ENCODE assay signal across 12 cellular contexts in genomic region chr17:82339634-82340580, GRCh38. TPM values are rescaled to one million over a fixed set of nuclear protein-coding genes. Genes with fewer than 3 reads are reported as not detected.
DNase-seq lines count a peak whose midpoint lies in the region; ATAC-seq and TF ChIP-seq lines count a peak whose summit lies in the region.
"Had no signal": no experiment of that assay in that cellular context is flagged by ENCODE, and none has a peak within 500 bp of the region (broad histone marks: within the 10 kb centered on the region; RNA-seq: fewer than 3 reads in every experiment).

No MANE protein-coding gene starts in this region.

- POLR2A ChIA-PET in RWPE1 (lab: Yijun Ruan, JAX; ENCODE audit: low non-redundant PET), result no interaction called here

- H3K27me3 ChIP-seq in psoas muscle (ENCODE audit: insufficient read depth in 3 of 3, low read length in 2 of 3), result peaks cover 0 to 2% (median 0%) of the 10 kb centered on the region in 3 donors

- TF ChIP-seq CTCF in AG10803 (conservative IDR thresholded peaks at IDR 0.05; ENCODE audit: low read length) (no peak), RWPE1 (conservative IDR thresholded peaks at IDR 0.05; ENCODE audit: low read depth) (no peak), fibroblast of pulmonary artery (IDR thresholded peaks at IDR 0.05; ENCODE audit: low read length, missing control alignments) (no peak), psoas muscle (IDR thresholded peaks at IDR 0.05) (no peak)

- intact Hi-C loops in psoas muscle (cut with DNase I), result no loop called here

- no peaks in the 10 kb centered on the region for H3K9me3 ChIP-seq in psoas muscle

- peak overlapping the region; percentile 92 for H3K27ac ChIP-seq in RWPE1
- no peak overlapping the region for H3K27ac ChIP-seq in psoas muscle

- H3K4me1 ChIP-seq in psoas muscle, result peaks cover 11% of the 10 kb centered on the region

- peak in 1 of 4 donors; percentile 23 for ATAC-seq in psoas muscle
- ATAC-seq: CD8-positive, alpha-beta T cell had no signal

- DNase-seq in AG10803 (ENCODE audit: low read depth), result peak; percentile 15
- no peak for DNase-seq in RWPE1 (ENCODE audit: low spot score)
- DNase-seq in fibroblast of pulmonary artery (ENCODE audit: low read depth), result no peak
- peak in 1 of 2 donors; percentile 38 for DNase-seq in psoas muscle
- no peak for DNase-seq in foreskin melanocyte
- no peak for DNase-seq in activated CD4-positive, alpha-beta T cell treated with anti-CD3 and anti-CD28 coated beads, Interleukin-2, amount 50 U/mL, for 4 hours
- no peak for DNase-seq in C1 segment of cervical spinal cord (lab: John Stamatoyannopoulos, UW)
- DNase-seq in activated CD4-positive, alpha-beta T cell treated with anti-CD3 and anti-CD28 coated beads for 4 hours, result no peak
- DNase-seq: activated CD4-positive, alpha-beta T cell treated with anti-CD3 and anti-CD28 coated beads for 48 hours; CD8-positive, alpha-beta T cell; NCI-H1930 had no signal

- no peaks in the 10 kb centered on the region for H3K36me3 ChIP-seq in psoas muscle (ENCODE audit: insufficient read depth in 1 of 2, low read depth in 1 of 2)

- H3K4me3 ChIP-seq in AG10803 (ENCODE audit: low read length) (peak overlapping the region; percentile 49), fibroblast of pulmonary artery (replicated peaks; ENCODE audit: low read depth, low read length) (peak overlapping the region; percentile 26), psoas muscle (peak overlapping the region; percentile 56)

- 40 to 56% (median 50%) methylated on average over 10 of the region's 10 CpGs for WGBS in psoas muscle, 3 donors

- CTCF ChIA-PET in RWPE1 (lab: Yijun Ruan, JAX), result interaction anchor here (0.7 kb wide), 1 partner anchor 27 kb away, joined by 3 read pairs; no protein-coding TSS in a partner anchor

RNA-seq across cellular contexts. Expression of gene SECTM1, which starts 6.3 kb away (rescaled TPM):
- 1 to 10 TPM; 1.2 to 2.3 (median 1.7) TPM for total RNA-seq in psoas muscle
- 1 to 10 TPM in 2 of 3 donors, under 1 TPM in 1; 0.70 to 1.2 (median 1.0) TPM for polyA plus RNA-seq in psoas muscle

RNA-seq across cellular contexts. Expression of gene TEX19, which starts 19.1 kb away (rescaled TPM):
- total RNA-seq in psoas muscle, result under 1 TPM in 2 of 4 donors, not detected in 2; 0.17 to 0.24 TPM
- polyA plus RNA-seq in psoas muscle, result under 1 TPM; 0.07 to 0.35 (median 0.13) TPM
- total RNA-seq: CD8-positive, alpha-beta T cell had no signal

RNA-seq across cellular contexts. Expression of gene CD7, which starts 22.5 kb away (rescaled TPM):
- under 1 TPM in 3 of 4 donors, not detected in 1; 0.18 to 0.81 (median 0.71) TPM for total RNA-seq in psoas muscle
- polyA plus RNA-seq in psoas muscle, result under 1 TPM; 0.13 to 0.19 (median 0.16) TPM
- total RNA-seq: myocyte had no signal

RNA-seq across cellular contexts. Expression of gene UTS2R, which starts 31.7 kb away (rescaled TPM):
- total RNA-seq in psoas muscle, result 1 to 10 TPM in 2 of 4 donors, under 1 TPM in 1, not detected in 1; 0.15 to 3.8 (median 1.3) TPM
- polyA plus RNA-seq in psoas muscle, result under 1 TPM in 1 of 3 donors, not detected in 2; 0.10 TPM
- total RNA-seq: CD8-positive, alpha-beta T cell had no signal
